Comparison of ENCODE assay signal across 20 cellular contexts in genomic region chr2:206823178-206823577, GRCh38. TPM values are rescaled to one million over a fixed set of nuclear protein-coding genes. Genes with fewer than 3 reads are reported as not detected.
A peak's percentile ranks its signal among the peaks of the same experiment; 100 is the strongest.
DNase-seq lines count a peak whose midpoint lies in the region; ATAC-seq and TF ChIP-seq lines count a peak whose summit lies in the region.
"Had no signal": no experiment of that assay in that cellular context is flagged by ENCODE, and none has a peak within 500 bp of the region (broad histone marks: within the 10 kb centered on the region; RNA-seq: fewer than 3 reads in every experiment).

No MANE protein-coding gene starts in this region.

- TF ChIP-seq CTCF in omental fat pad (IDR thresholded peaks at IDR 0.05) (no peak), upper lobe of left lung (IDR thresholded peaks at IDR 0.05) (no peak), GM13976 (IDR thresholded peaks at IDR 0.05; ENCODE audit: borderline replicate concordance, control extremely low read depth, extremely low read depth, insufficient read depth, missing control alignments) (no peak), Peyer's patch (IDR thresholded peaks at IDR 0.05) (no peak)

- 49 to 54% methylated on average over 6 of the region's 6 CpGs for WGBS in upper lobe of left lung, 2 donors

- intact Hi-C loops in left ventricle myocardium superior (cut with micrococcal nuclease) = no loop called here

- peaks cover 12% of the 10 kb centered on the region for H3K4me1 ChIP-seq in adipocyte (ENCODE audit: control insufficient read depth, insufficient read depth, low read length)
- H3K4me1 ChIP-seq in upper lobe of left lung = peaks cover 0 to 11% (median 3%) of the 10 kb centered on the region in 4 donors
- peaks cover 0 to 4% (median 0%) of the 10 kb centered on the region in 4 donors for H3K4me1 ChIP-seq in Peyer's patch
- H3K4me1 ChIP-seq: ascending aorta, pancreas had no signal

- in situ Hi-C loops in GM13976 (cut with MboI; ENCODE audit: low sequenced_read_pairs, unreplicated experiment) = no loop called here

- DNase-seq in adipocyte (ENCODE audit: low read depth) = no peak
- DNase-seq in left ventricle myocardium superior = no peak
- DNase-seq in omental fat pad (ENCODE audit: low spot score) = no peak
- DNase-seq in upper lobe of left lung = peak in 1 of 2 donors; percentile 64
- no peak for DNase-seq in GM13976 (ENCODE audit: low spot score)
- DNase-seq in KG1 (lab: John Stamatoyannopoulos, UW) = no peak
- no peak for DNase-seq in Peyer's patch
- DNase-seq: CD8-positive, alpha-beta memory T cell; DMS79 treated with DMSO at 0.1 percent for 48 hours; effector memory CD4-positive, alpha-beta T cell; H7; NCI-H1105; NCI-H2081; pancreas; stimulated activated CD4-positive, alpha-beta T cell treated with anti-CD3 and anti-CD28 coated beads, Interleukin-2, amount 100 ng/mL, for 24 hours; stimulated activated naive B cell treated with anti-CD40 and anti-IgM and Interleukin-4, amounts not matched to agents 10 μg/mL and 1 μg/mL and 100 μg/mL, for 72 hours; T1000; trophoblast cell had no signal

- H3K9me3 ChIP-seq in adipocyte (ENCODE audit: control insufficient read depth, low read length) (no peaks in the 10 kb centered on the region), upper lobe of left lung (no peaks in the 10 kb centered on the region), Peyer's patch (no peaks in the 10 kb centered on the region)
- H3K9me3 ChIP-seq: ascending aorta, pancreas had no signal

- H3K4me3 ChIP-seq in adipocyte (ENCODE audit: low read length) = peak overlapping the region; percentile 25
- no peak overlapping the region for H3K4me3 ChIP-seq in upper lobe of left lung
- no peak overlapping the region for H3K4me3 ChIP-seq in Peyer's patch
- H3K4me3 ChIP-seq: ascending aorta, pancreas had no signal

- H3K36me3 ChIP-seq in adipocyte (ENCODE audit: control insufficient read depth, insufficient read depth, low read length, severe bottlenecking) (no peaks in the 10 kb centered on the region), upper lobe of left lung (no peaks in the 10 kb centered on the region), Peyer's patch (no peaks in the 10 kb centered on the region)
- H3K36me3 ChIP-seq: ascending aorta, pancreas had no signal

- no peak overlapping the region for H3K9ac ChIP-seq in adipocyte (ENCODE audit: low read length)

- ATAC-seq in left ventricle myocardium superior (peak; percentile 99), omental fat pad (ENCODE audit: low FRiP score) (peak; percentile 48), upper lobe of left lung (ENCODE audit: low FRiP score in 2 of 2) (peak; percentile 29 to 85)
- ATAC-seq: stimulated activated naive B cell treated with anti-CD40 and anti-IgM and Interleukin-4, amounts not matched to agents 10 μg/mL and 1 μg/mL and 100 μg/mL, for 72 hours had no signal

- H3K27me3 ChIP-seq in adipocyte (replicated peaks; ENCODE audit: control insufficient read depth, insufficient read depth, low read length) = no peaks in the 10 kb centered on the region
- no peaks in the 10 kb centered on the region for H3K27me3 ChIP-seq in upper lobe of left lung
- no peaks in the 10 kb centered on the region for H3K27me3 ChIP-seq in Peyer's patch
- H3K27me3 ChIP-seq: ascending aorta, pancreas had no signal

- peak in 1 of 4 donors; percentile 50 for TF ChIP-seq EP300 in upper lobe of left lung (IDR thresholded peaks at IDR 0.05)

- H3K27ac ChIP-seq in upper lobe of left lung = no peak overlapping the region
- H3K27ac ChIP-seq in Peyer's patch = no peak overlapping the region
- H3K27ac ChIP-seq: ascending aorta, pancreas had no signal

- TF ChIP-seq POLR2A in upper lobe of left lung (IDR thresholded peaks at IDR 0.05) = no peak
- TF ChIP-seq POLR2A in Peyer's patch (IDR thresholded peaks at IDR 0.05) = no peak

RNA-seq across cellular contexts. Expression of gene FASTKD2, which starts 57.8 kb away (rescaled TPM):
- 40.5 TPM for total RNA-seq in left ventricle myocardium superior
- 10 to 100 TPM; 27.8 to 51.3 (median 31.3) TPM for total RNA-seq in omental fat pad
- total RNA-seq in upper lobe of left lung = 10 to 100 TPM; 10.7 to 32.8 (median 21.1) TPM
- 10 to 100 TPM; 15.8 to 34.0 (median 29.8) TPM for total RNA-seq in Peyer's patch

RNA-seq across cellular contexts. Expression of gene MDH1B, which starts 58.0 kb away (rescaled TPM):
- 1.0 TPM for total RNA-seq in left ventricle myocardium superior
- total RNA-seq in omental fat pad = 1 to 10 TPM in 2 of 4 donors, under 1 TPM in 1, not detected in 1; 0.63 to 3.3 (median 1.2) TPM
- 10 to 100 TPM in 1 of 6 donors, 1 to 10 TPM in 4, under 1 TPM in 1; 0.43 to 12.7 (median 2.9) TPM for total RNA-seq in upper lobe of left lung
- 10 to 100 TPM in 1 of 4 donors, 1 to 10 TPM in 1, under 1 TPM in 1, not detected in 1; 0.40 to 23.9 (median 1.1) TPM for total RNA-seq in Peyer's patch
- total RNA-seq: ascending aorta, lung microvascular endothelial cell had no signal

Comparison
In these comparisons a context has a peak if more than half of its experiments do, and no peak if none do; other contexts are left out.
1. ATAC-seq: peak in every context shown above with its lines; median percentile 99 in left ventricle myocardium superior; 57 in upper lobe of left lung; 48 in omental fat pad.